In genomic region chr7:49774459-49775064, GRCh38 we compare ENCODE assay signal across 11 cellular contexts. TPM values are rescaled to one million over a fixed set of nuclear protein-coding genes. Genes with fewer than 3 reads are reported as not detected.
DNase-seq lines count a peak whose midpoint lies in the region; TF ChIP-seq lines count a peak whose summit lies in the region.
"Had no signal": no experiment of that assay in that cellular context is flagged by ENCODE, and none has a peak within 500 bp of the region (broad histone marks: within the 10 kb centered on the region; RNA-seq: fewer than 3 reads in every experiment).

No MANE protein-coding gene starts in this region.

- H3K36me3 ChIP-seq in esophagus muscularis mucosa: no peaks in the 10 kb centered on the region
- H3K36me3 ChIP-seq in muscle layer of duodenum (ENCODE audit: control insufficient read depth in 1 of 2, insufficient read depth in 2 of 2, low read length in 2 of 2): no peaks in the 10 kb centered on the region
- H3K36me3 ChIP-seq in transverse colon: no peaks in the 10 kb centered on the region

- WGBS in esophagus muscularis mucosa: under 1% methylated on average over 20 of the region's 36 CpGs
- 10% methylated on average over 36 of the region's 36 CpGs; no CpG with 5 or more reads in 1 of the 2 donors for WGBS in transverse colon (ENCODE audit: low coverage in 1 of 2), 2 donors

- DNase-seq in NCI-H345 (lab: John Stamatoyannopoulos, UW): peak; percentile 22
- DNase-seq in NCI-H345 treated with DMSO at 0.1 percent for 48 hours (lab: John Stamatoyannopoulos, UW; ENCODE audit: unreplicated experiment): no peak
- no peak for DNase-seq in esophagus muscularis mucosa (ENCODE audit: extremely low spot score)
- no peak for DNase-seq in transverse colon
- DNase-seq in NCI-H1105 (lab: John Stamatoyannopoulos, UW): no peak
- DNase-seq in NCI-H69 (lab: John Stamatoyannopoulos, UW): no peak
- no peak for DNase-seq in effector CD8-positive, alpha-beta T cell (lab: John Stamatoyannopoulos, UW)
- DNase-seq: NCI-H1436 treated with DMSO at 0.1 percent for 48 hours; stimulated activated CD4-positive, alpha-beta T cell treated with anti-CD3 and anti-CD28 coated beads, Interleukin-12 subunit alpha, Interleukin-12 subunit beta, amount 100 ng/mL, for 4 hours had no signal

- no peak for TF ChIP-seq CTCF in esophagus muscularis mucosa (IDR thresholded peaks at IDR 0.05)
- no peak for TF ChIP-seq CTCF in transverse colon (IDR thresholded peaks at IDR 0.05)

- H3K27ac ChIP-seq in esophagus muscularis mucosa (replicated peaks in 1 of 4) (no peak overlapping the region), muscle layer of duodenum (ENCODE audit: low read length) (no peak overlapping the region), transverse colon (no peak overlapping the region)
- H3K27ac ChIP-seq: SK-N-MC had no signal

- TF ChIP-seq POLR2A in esophagus muscularis mucosa (IDR thresholded peaks at IDR 0.05; ENCODE audit: low read depth) (no peak), transverse colon (IDR thresholded peaks at IDR 0.05) (no peak)

- peaks cover 14 to 36% (median 33%) of the 10 kb centered on the region in 4 donors for H3K4me1 ChIP-seq in esophagus muscularis mucosa
- H3K4me1 ChIP-seq in muscle layer of duodenum (ENCODE audit: control insufficient read depth in 1 of 2, insufficient read depth in 2 of 2, low read length in 2 of 2): peaks cover 0 to 31% of the 10 kb centered on the region in 2 donors
- H3K4me1 ChIP-seq in transverse colon: peaks cover 5 to 31% (median 27%) of the 10 kb centered on the region in 4 donors

- H3K9me3 ChIP-seq in esophagus muscularis mucosa (no peaks in the 10 kb centered on the region), muscle layer of duodenum (ENCODE audit: control insufficient read depth in 1 of 2, low read length in 2 of 2) (no peaks in the 10 kb centered on the region), transverse colon (no peaks in the 10 kb centered on the region)

- in situ Hi-C loops in transverse colon (cut with MboI; ENCODE audit: low pct_ligation_motif_present in 1 of 4, low pct_unique_long_range_greater_than_20kb in 1 of 4, low sequenced_read_pairs in 3 of 4): loop anchor here in 1 of 4 donors (25.0 kb wide), 1 partner anchor 287 kb away; no protein-coding TSS in a partner anchor

- TF ChIP-seq EP300 in esophagus muscularis mucosa (IDR thresholded peaks at IDR 0.05): no peak
- TF ChIP-seq EP300 in transverse colon (IDR thresholded peaks at IDR 0.05; ENCODE audit: low read depth): no peak

- H3K27me3 ChIP-seq in esophagus muscularis mucosa (peaks cover 0 to 64% (median 12%) of the 10 kb centered on the region in 4 donors), muscle layer of duodenum (ENCODE audit: low read depth, low read length) (peaks cover 10% of the 10 kb centered on the region), transverse colon (peaks cover 56% of the 10 kb centered on the region)

- intact Hi-C loops in esophagus muscularis mucosa (cut with DNase I) (no loop called here), transverse colon (cut with DNase I; ENCODE audit: low total_unique reads) (no loop called here)

- H3K4me3 ChIP-seq in esophagus muscularis mucosa: peak overlapping the region; percentile 49 to 54 (median 52)
- H3K4me3 ChIP-seq in muscle layer of duodenum (ENCODE audit: low read depth in 1 of 2, low read length in 2 of 2): peak overlapping the region; percentile 46 to 76
- H3K4me3 ChIP-seq in transverse colon: peak overlapping the region; percentile 8 to 59 (median 39)
- H3K4me3 ChIP-seq: SK-N-MC had no signal

RNA-seq across cellular contexts. Expression of gene VWC2, which starts 1.1 kb away (rescaled TPM):
- under 1 TPM in 3 of 4 donors, not detected in 1; under 0.01 to 0.17 (median 0.06) TPM for total RNA-seq in esophagus muscularis mucosa
- total RNA-seq in transverse colon: under 1 TPM in 2 of 4 donors, not detected in 2; 0.16 to 0.27 TPM
